In the genomic region with DNA sequence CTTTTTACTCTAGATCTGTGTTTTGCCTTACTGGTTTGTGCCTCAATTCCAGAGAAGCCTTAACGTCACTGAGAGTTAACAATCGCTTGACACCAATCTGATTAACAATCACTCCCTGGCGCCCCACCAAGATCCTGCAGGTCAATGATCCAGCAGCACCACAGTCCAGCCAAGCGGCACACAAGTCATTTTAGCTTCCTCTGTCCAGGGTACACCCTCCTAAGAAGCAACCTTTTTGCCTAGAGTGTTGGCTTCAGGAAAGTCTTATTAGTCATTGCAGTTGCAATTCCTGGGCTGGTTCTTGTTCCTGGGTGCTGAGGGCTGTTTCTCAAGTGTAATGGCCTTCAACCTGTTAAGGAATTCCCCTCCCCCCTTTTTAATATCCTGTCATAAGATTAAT, we compare ENCODE assay signal across 1 cellular context.
TF ChIP-seq lines count a peak whose summit lies in the region.

No MANE protein-coding gene starts in this region.

TF ChIP-seq in GM23338, 12 proteins besides CTCF, POLR2A, EP300 and RAD21 (continued from another document):
- TF ChIP-seq, protein P1, sequence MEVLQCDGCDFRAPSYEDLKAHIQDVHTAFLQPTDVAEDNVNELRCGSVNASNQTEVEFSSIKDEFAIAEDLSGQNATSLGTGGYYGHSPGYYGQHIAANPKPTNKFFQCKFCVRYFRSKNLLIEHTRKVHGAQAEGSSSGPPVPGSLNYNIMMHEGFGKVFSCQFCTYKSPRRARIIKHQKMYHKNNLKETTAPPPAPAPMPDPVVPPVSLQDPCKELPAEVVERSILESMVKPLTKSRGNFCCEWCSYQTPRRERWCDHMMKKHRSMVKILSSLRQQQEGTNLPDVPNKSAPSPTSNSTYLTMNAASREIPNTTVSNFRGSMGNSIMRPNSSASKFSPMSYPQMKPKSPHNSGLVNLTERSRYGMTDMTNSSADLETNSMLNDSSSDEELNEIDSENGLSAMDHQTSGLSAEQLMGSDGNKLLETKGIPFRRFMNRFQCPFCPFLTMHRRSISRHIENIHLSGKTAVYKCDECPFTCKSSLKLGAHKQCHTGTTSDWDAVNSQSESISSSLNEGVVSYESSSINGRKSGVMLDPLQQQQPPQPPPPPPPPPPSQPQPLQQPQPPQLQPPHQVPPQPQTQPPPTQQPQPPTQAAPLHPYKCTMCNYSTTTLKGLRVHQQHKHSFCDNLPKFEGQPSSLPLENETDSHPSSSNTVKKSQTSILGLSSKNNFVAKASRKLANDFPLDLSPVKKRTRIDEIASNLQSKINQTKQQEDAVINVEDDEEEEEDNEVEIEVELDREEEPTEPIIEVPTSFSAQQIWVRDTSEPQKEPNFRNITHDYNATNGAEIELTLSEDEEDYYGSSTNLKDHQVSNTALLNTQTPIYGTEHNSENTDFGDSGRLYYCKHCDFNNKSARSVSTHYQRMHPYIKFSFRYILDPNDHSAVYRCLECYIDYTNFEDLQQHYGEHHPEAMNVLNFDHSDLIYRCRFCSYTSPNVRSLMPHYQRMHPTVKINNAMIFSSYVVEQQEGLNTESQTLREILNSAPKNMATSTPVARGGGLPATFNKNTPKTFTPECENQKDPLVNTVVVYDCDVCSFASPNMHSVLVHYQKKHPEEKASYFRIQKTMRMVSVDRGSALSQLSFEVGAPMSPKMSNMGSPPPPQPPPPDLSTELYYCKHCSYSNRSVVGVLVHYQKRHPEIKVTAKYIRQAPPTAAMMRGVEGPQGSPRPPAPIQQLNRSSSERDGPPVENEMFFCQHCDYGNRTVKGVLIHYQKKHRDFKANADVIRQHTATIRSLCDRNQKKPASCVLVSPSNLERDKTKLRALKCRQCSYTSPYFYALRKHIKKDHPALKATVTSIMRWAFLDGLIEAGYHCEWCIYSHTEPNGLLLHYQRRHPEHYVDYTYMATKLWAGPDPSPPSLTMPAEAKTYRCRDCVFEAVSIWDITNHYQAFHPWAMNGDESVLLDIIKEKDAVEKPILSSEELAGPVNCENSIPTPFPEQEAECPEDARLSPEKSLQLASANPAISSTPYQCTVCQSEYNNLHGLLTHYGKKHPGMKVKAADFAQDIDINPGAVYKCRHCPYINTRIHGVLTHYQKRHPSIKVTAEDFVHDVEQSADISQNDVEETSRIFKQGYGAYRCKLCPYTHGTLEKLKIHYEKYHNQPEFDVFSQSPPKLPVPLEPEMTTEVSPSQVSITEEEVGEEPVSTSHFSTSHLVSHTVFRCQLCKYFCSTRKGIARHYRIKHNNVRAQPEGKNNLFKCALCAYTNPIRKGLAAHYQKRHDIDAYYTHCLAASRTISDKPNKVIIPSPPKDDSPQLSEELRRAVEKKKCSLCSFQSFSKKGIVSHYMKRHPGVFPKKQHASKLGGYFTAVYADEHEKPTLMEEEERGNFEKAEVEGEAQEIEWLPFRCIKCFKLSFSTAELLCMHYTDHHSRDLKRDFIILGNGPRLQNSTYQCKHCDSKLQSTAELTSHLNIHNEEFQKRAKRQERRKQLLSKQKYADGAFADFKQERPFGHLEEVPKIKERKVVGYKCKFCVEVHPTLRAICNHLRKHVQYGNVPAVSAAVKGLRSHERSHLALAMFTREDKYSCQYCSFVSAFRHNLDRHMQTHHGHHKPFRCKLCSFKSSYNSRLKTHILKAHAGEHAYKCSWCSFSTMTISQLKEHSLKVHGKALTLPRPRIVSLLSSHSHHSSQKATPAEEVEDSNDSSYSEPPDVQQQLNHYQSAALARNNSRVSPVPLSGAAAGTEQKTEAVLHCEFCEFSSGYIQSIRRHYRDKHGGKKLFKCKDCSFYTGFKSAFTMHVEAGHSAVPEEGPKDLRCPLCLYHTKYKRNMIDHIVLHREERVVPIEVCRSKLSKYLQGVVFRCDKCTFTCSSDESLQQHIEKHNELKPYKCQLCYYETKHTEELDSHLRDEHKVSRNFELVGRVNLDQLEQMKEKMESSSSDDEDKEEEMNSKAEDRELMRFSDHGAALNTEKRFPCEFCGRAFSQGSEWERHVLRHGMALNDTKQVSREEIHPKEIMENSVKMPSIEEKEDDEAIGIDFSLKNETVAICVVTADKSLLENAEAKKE (CRISPR knock-in tag; IDR thresholded peaks at IDR 0.05), result no peak
- TF ChIP-seq, protein P2, sequence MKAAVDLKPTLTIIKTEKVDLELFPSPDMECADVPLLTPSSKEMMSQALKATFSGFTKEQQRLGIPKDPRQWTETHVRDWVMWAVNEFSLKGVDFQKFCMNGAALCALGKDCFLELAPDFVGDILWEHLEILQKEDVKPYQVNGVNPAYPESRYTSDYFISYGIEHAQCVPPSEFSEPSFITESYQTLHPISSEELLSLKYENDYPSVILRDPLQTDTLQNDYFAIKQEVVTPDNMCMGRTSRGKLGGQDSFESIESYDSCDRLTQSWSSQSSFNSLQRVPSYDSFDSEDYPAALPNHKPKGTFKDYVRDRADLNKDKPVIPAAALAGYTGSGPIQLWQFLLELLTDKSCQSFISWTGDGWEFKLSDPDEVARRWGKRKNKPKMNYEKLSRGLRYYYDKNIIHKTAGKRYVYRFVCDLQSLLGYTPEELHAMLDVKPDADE (IDR thresholded peaks at IDR 0.05), result no peak
- TF ChIP-seq EZH2 (IDR thresholded peaks at IDR 0.05; ENCODE audit: low read depth, unreplicated experiment), result no peak
- TF ChIP-seq STAT1 (IDR thresholded peaks at IDR 0.05; ENCODE audit: unreplicated experiment), result no peak
- TF ChIP-seq POLR2AphosphoS5 (IDR thresholded peaks at IDR 0.05; ENCODE audit: low read depth), result no peak
- TF ChIP-seq ZNF114 (CRISPR knock-in tag; IDR thresholded peaks at IDR 0.05), result no peak
